ENCODE assay signal across 8 cellular contexts in the genomic region with DNA sequence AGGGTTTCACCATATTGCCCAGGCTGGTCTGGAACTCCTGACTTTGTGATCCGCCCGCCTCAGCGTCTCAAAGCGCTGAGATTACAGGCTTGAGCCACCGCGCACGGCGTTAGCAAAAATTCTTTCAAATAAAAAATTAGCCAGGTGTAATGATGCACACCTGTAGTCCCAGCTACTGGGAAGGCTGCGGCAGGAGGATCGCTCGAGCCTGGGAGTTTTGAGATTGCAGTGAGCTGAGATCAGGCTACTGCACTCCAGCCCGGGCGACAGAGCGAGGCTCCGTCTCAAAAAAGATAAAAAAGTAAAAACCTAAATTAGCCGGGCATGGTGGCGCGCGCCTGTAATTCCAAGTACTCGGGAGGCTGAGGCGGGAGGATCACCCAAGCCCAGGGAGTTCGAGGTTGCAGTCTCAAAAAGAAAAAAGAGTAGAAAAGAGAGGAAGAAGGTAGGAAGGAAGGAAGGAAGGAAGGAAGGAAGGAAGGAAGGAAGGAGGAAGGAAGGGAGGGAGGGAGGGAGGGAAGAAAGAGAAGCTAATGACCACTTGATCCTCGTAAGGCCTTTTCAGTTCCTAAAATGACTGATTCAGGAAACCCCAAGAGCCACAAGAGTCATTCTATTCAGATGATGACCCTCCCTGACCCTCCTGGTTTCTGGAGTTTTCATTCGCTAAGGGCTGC. TPM values are rescaled to one million over a fixed set of nuclear protein-coding genes. Genes with fewer than 3 reads are reported as not detected.
DNase-seq lines count a peak whose midpoint lies in the region; ATAC-seq and TF ChIP-seq lines count a peak whose summit lies in the region.

No MANE protein-coding gene starts in this region.

- no TSS peak for BruUV-seq in MCF 10A (replicated peaks; lab: Mats Ljungman, UMichigan)

- no peaks in the 10 kb centered on the region for H3K27me3 Mint-ChIP-seq in CD4-positive, alpha-beta T cell
- no peaks in the 10 kb centered on the region for H3K27me3 Mint-ChIP-seq in MCF 10A (ENCODE audit: insufficient read depth, unreplicated experiment)

- H3K9ac ChIP-seq in mucosa of stomach (ENCODE audit: low read length) = peak overlapping the region; percentile 89

- intact Hi-C loops in CD4-positive, alpha-beta T cell (cut with DNase I, micrococcal nuclease) = loop anchor here in 1 of 2 experiments (2.0 to 5.0 kb wide), 2 partner anchors 66 to 70 kb away; a partner anchor contains a TSS
- intact Hi-C loops in MCF 10A (cut with micrococcal nuclease) = loop anchor here (5.0 kb wide), 1 partner anchor 65 kb away; a partner anchor contains a TSS

- no peaks in the 10 kb centered on the region for H3K36me3 ChIP-seq in mucosa of stomach (ENCODE audit: control insufficient read depth, insufficient read depth, low read length)

- H3K4me1 Mint-ChIP-seq in CD4-positive, alpha-beta T cell (ENCODE audit: low read depth) = peaks cover 9% of the 10 kb centered on the region
- peaks cover 12% of the 10 kb centered on the region for H3K4me1 Mint-ChIP-seq in MCF 10A (ENCODE audit: insufficient read depth, unreplicated experiment)

- no peak for TF ChIP-seq CTCF in CD4-positive, alpha-beta T cell (IDR thresholded peaks at IDR 0.05)
- no peak for TF ChIP-seq CTCF in MCF 10A (IDR thresholded peaks at IDR 0.05; ENCODE audit: unreplicated experiment)

- H3K4me3 Mint-ChIP-seq in CD4-positive, alpha-beta T cell = peak overlapping the region; percentile 80
- H3K4me3 Mint-ChIP-seq in MCF 10A (ENCODE audit: unreplicated experiment) = peak overlapping the region; percentile 65

- no peak overlapping the region for H3K27ac ChIP-seq in CD4-positive, alpha-beta T cell (ENCODE audit: low read depth, low read length)

- POLR2A ChIA-PET in CD4-positive, alpha-beta T cell (lab: Charles Lee) = no interaction called here
- POLR2A ChIA-PET in MCF 10A (lab: Yijun Ruan, JAX) = interaction anchor here (0.6 to 3.4 kb wide), 12 partner anchors 11 to 1035 kb away, joined by 3 to 29 read pairs (median 4); no protein-coding TSS in a partner anchor

- H3K27ac Mint-ChIP-seq in CD4-positive, alpha-beta T cell = no peak overlapping the region
- peak overlapping the region; percentile 49 for H3K27ac Mint-ChIP-seq in MCF 10A (ENCODE audit: low read depth, unreplicated experiment)

- peaks cover 10% of the 10 kb centered on the region for H3K4me1 ChIP-seq in mucosa of stomach (ENCODE audit: control insufficient read depth, insufficient read depth, low read length)

- H3K27me3 ChIP-seq in CD4-positive, alpha-beta T cell (ENCODE audit: control insufficient read depth, insufficient read depth, low read length) = no peaks in the 10 kb centered on the region
- H3K27me3 ChIP-seq in mucosa of stomach (ENCODE audit: control insufficient read depth, insufficient read depth, low read length) = peaks cover 2% of the 10 kb centered on the region

- H3K9me3 ChIP-seq in CD4-positive, alpha-beta T cell (ENCODE audit: control insufficient read depth, low read length) = no peaks in the 10 kb centered on the region
- H3K9me3 ChIP-seq in mucosa of stomach (ENCODE audit: control insufficient read depth, low read length) = no peaks in the 10 kb centered on the region

- DNase-seq in CD4-positive, alpha-beta T cell = no peak
- peak; percentile 63 to 68 for DNase-seq in Kasumi-1 (lab: John Stamatoyannopoulos, UW)
- DNase-seq in MCF 10A (ENCODE audit: unreplicated experiment) = no peak
- no peak for DNase-seq in NCI-H146 treated with DMSO at 0.1 percent for 48 hours (lab: John Stamatoyannopoulos, UW; ENCODE audit: unreplicated experiment)
- DNase-seq in stimulated activated CD4-positive, alpha-beta T cell treated with anti-CD3 and anti-CD28 coated beads, Interleukin-4, amount 100 ng/mL, for 1 hour = no peak
- DNase-seq in inferior parietal cortex (ENCODE audit: extremely low spot score) = no peak

- H3K9me3 Mint-ChIP-seq in CD4-positive, alpha-beta T cell = no peaks in the 10 kb centered on the region
- H3K9me3 Mint-ChIP-seq in MCF 10A (ENCODE audit: unreplicated experiment) = no peaks in the 10 kb centered on the region

- CTCF ChIA-PET in CD4-positive, alpha-beta T cell (lab: Charles Lee) = no interaction called here
- CTCF ChIA-PET in MCF 10A (lab: Yijun Ruan, JAX) = interaction anchor here (0.6 to 1.8 kb wide), 3 partner anchors 13 to 466 kb away, joined by 3 to 4 read pairs (median 3); no protein-coding TSS in a partner anchor

- peak overlapping the region; percentile 71 for H3K4me3 ChIP-seq in mucosa of stomach (ENCODE audit: low read length)

- H3K36me3 Mint-ChIP-seq in CD4-positive, alpha-beta T cell (ENCODE audit: low read depth) = no peaks in the 10 kb centered on the region
- H3K36me3 Mint-ChIP-seq in MCF 10A (ENCODE audit: insufficient read depth, unreplicated experiment) = peaks cover 6% of the 10 kb centered on the region

- no peak for ATAC-seq in CD4-positive, alpha-beta T cell (ENCODE audit: poor library complexity)
- ATAC-seq in GM21526 (IDR thresholded peaks at IDR 0.05; ENCODE audit: low FRiP score, unreplicated experiment) = peak; percentile 27

RNA-seq across cellular contexts. Expression of a gene that starts 59.2 kb away (rescaled TPM):
- not detected for total RNA-seq in CD4-positive, alpha-beta T cell
- not detected in 2 replicates for total RNA-seq in MCF 10A (2022)

Comparison
In these comparisons a context has a peak if more than half of its experiments do, and no peak if none do; other contexts are left out.
1. DNase-seq: peak in Kasumi-1 (2 of 2); none in CD4-positive, alpha-beta T cell (0 of 10), MCF 10A (single experiment), NCI-H146 treated with DMSO at 0.1 percent for 48 hours (single experiment), stimulated activated CD4-positive, alpha-beta T cell treated with anti-CD3 and anti-CD28 coated beads, Interleukin-4, amount 100 ng/mL, for 1 hour (single experiment) and inferior parietal cortex (single experiment).